26 cellular contexts compared by ENCODE assay signal in genomic region chr11:118643995-118644345, GRCh38. TPM values are rescaled to one million over a fixed set of nuclear protein-coding genes. Genes with fewer than 3 reads are reported as not detected.
DNase-seq lines count a peak whose midpoint lies in the region; ATAC-seq and TF ChIP-seq lines count a peak whose summit lies in the region.
"Had no signal": no experiment of that assay in that cellular context is flagged by ENCODE, and none has a peak within 500 bp of the region (broad histone marks: within the 10 kb centered on the region; RNA-seq: fewer than 3 reads in every experiment).

No MANE protein-coding gene starts in this region.

- no peaks in the 10 kb centered on the region for H3K9me3 ChIP-seq in psoas muscle
- H3K9me3 ChIP-seq: BLaER1, SK-N-SH had no signal

- H3K36me3 ChIP-seq in psoas muscle (ENCODE audit: insufficient read depth in 1 of 2, low read depth in 1 of 2), result peaks cover 0 to 63% of the 10 kb centered on the region in 2 donors

- ATAC-seq in left ventricle myocardium superior, result no peak
- ATAC-seq in left cardiac atrium, result no peak
- peak in 3 of 4 donors; percentile 23 to 41 (median 29) for ATAC-seq in psoas muscle
- ATAC-seq in HG03039 (IDR thresholded peaks at IDR 0.05; ENCODE audit: unreplicated experiment), result no peak
- ATAC-seq: GM12878, Panc1 had no signal

- H3K27me3 ChIP-seq in psoas muscle (ENCODE audit: insufficient read depth in 3 of 3, low read length in 2 of 3), result no peaks in the 10 kb centered on the region
- H3K27me3 ChIP-seq: BLaER1 had no signal

- H3K27ac ChIP-seq in psoas muscle, result peak overlapping the region; percentile 58
- H3K27ac ChIP-seq: BLaER1, HL-60 had no signal

- H3K4me3 ChIP-seq in psoas muscle (no peak overlapping the region), foreskin fibroblast (ENCODE audit: low read depth in 1 of 2, low read length in 2 of 2) (no peak overlapping the region)
- H3K4me3 ChIP-seq: BLaER1, GM12878 had no signal

- intact Hi-C loops in left ventricle myocardium superior (cut with micrococcal nuclease) (no loop called here), left cardiac atrium (cut with DNase I) (no loop called here), psoas muscle (cut with DNase I) (loop anchor here in 1 of 2 donors (5.0 kb wide), 1 partner anchor 37 kb away; the partner anchor contains the start of gene PHLDB1)

- peaks cover 35% of the 10 kb centered on the region for H3K4me1 ChIP-seq in psoas muscle

- 34 to 53% (median 35%) methylated on average over 7 of the region's 7 CpGs for WGBS in psoas muscle, 3 donors

- peak; percentile 18 for DNase-seq in left ventricle myocardium superior
- no peak for DNase-seq in left cardiac atrium
- DNase-seq in cerebellum (ENCODE audit: low spot score), result peak; percentile 84
- no peak for DNase-seq in psoas muscle
- DNase-seq in KG1 (lab: John Stamatoyannopoulos, UW), result no peak
- no peak for DNase-seq in GF-D8 (lab: John Stamatoyannopoulos, UW)
- DNase-seq in foreskin fibroblast, result no peak
- DNase-seq: CD4-positive, CD25-positive, alpha-beta regulatory T cell; DMS153; HCEC 1CT; Karpas-422; NCI-H1092; NCI-H1417 treated with DMSO at 0.1 percent for 48 hours; NCI-H2081; NCI-H2227 treated with DMSO at 0.1 percent for 48 hours; NCI-H526 treated with DMSO at 0.1 percent for 48 hours; SK-N-SH had no signal

- TF ChIP-seq CTCF in psoas muscle (IDR thresholded peaks at IDR 0.05) (no peak), foreskin fibroblast (IDR thresholded peaks at IDR 0.05; ENCODE audit: low read depth, low read length) (no peak)

RNA-seq across cellular contexts. Expression of gene TREH, which starts 35.5 kb away (rescaled TPM):
- not detected for total RNA-seq in left ventricle myocardium superior
- not detected for total RNA-seq in left cardiac atrium
- total RNA-seq in cerebellum, result not detected
- not detected for total RNA-seq in psoas muscle
- polyA plus RNA-seq in psoas muscle, result under 1 TPM; 0.17 to 0.23 (median 0.17) TPM
- total RNA-seq: A172; CD4-positive, CD25-positive, alpha-beta regulatory T cell; GM12878; H1; NCI-H460; OCI-LY7 had no signal
- polyA plus RNA-seq: CD4-positive, CD25-positive, alpha-beta regulatory T cell; GM12878; SK-N-SH had no signal

RNA-seq across cellular contexts. Expression of gene PHLDB1, which starts 36.6 kb away (rescaled TPM):
- 97.7 TPM for total RNA-seq in left ventricle myocardium superior
- 100 to 1,000 TPM; 108 to 159 TPM for total RNA-seq in left cardiac atrium
- total RNA-seq in cerebellum, result 93.5 TPM
- total RNA-seq in psoas muscle, result 10 to 100 TPM; 27.7 to 45.8 (median 34.2) TPM
- 10 to 100 TPM; 12.6 to 19.2 (median 12.7) TPM for polyA plus RNA-seq in psoas muscle

Comparison
In these comparisons a context has a peak if more than half of its experiments do, and no peak if none do; other contexts are left out.
1. DNase-seq: peak in left ventricle myocardium superior (single experiment) and cerebellum (single experiment); none in left cardiac atrium (single experiment), psoas muscle (0 of 2), KG1 (single experiment), GF-D8 (single experiment) and foreskin fibroblast (0 of 2).
2. ATAC-seq: peak in psoas muscle (3 of 4); none in left ventricle myocardium superior (single experiment), left cardiac atrium (0 of 2) and HG03039 (single experiment).